In the genomic region with DNA sequence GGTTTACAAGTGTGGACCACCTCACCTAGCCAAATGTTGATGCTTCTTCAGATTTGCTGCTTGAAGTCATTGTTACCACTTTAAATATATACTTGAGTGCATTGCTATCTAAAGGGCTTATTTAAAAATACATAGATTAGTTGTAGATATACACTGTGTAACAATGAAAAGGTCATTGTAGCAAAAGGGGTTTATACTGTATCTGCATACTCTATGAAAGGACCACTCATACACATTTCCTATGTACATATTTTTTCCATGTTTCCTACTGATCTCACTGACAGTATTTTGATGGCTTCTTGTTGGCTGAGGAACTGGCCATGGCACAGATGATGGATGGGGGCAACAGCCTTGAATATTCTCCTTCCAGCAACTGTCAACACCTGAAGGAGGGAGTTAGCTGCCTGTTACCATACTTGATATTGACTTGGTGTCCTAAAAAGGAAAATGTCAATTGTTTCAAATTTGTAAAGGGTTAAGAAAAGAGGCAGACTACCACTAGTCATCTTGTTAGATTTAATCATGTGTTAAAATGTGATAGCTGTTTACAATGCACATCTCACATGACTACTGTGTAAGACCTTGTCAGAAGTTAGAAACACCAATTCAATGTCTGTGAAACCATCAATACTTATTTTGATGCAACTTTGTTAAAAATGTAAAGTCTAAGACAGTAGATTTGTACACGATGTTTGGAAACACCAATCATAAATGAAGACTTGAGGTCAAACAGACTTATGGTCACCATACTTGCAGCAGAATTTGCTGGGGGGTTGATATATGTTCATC, we compare ENCODE assay signal across 13 cellular contexts. TPM values are rescaled to one million over a fixed set of nuclear protein-coding genes. Genes with fewer than 3 reads are reported as not detected.
DNase-seq lines count a peak whose midpoint lies in the region; ATAC-seq and TF ChIP-seq lines count a peak whose summit lies in the region.
"Had no signal": no experiment of that assay in that cellular context is flagged by ENCODE, and none has a peak within 500 bp of the region (broad histone marks: within the 10 kb centered on the region; RNA-seq: fewer than 3 reads in every experiment).

No MANE protein-coding gene starts in this region.

- H3K4me3 ChIP-seq in CD4-positive, CD25-positive, alpha-beta regulatory T cell (ENCODE audit: low read depth, low read length): peak overlapping the region; percentile 39
- no peak overlapping the region for H3K4me3 ChIP-seq in testis
- H3K4me3 ChIP-seq: breast epithelium, prostate gland had no signal

- peaks cover 5% of the 10 kb centered on the region for H3K36me3 ChIP-seq in CD4-positive, CD25-positive, alpha-beta regulatory T cell (ENCODE audit: control insufficient read depth, insufficient read depth, low read length)
- H3K36me3 ChIP-seq in testis (ENCODE audit: low read depth, missing control alignments): no peaks in the 10 kb centered on the region
- H3K36me3 ChIP-seq: breast epithelium, prostate gland had no signal

- H3K9me3 ChIP-seq in CD4-positive, CD25-positive, alpha-beta regulatory T cell (ENCODE audit: control insufficient read depth in 2 of 2, low read length in 2 of 2): no peaks in the 10 kb centered on the region
- no peaks in the 10 kb centered on the region for H3K9me3 ChIP-seq in testis
- H3K9me3 ChIP-seq: breast epithelium, prostate gland had no signal

- WGBS in testis, 2 donors: 61 to 80% methylated on average over 1 of the region's 1 CpG

- TF ChIP-seq POLR2A in testis (IDR thresholded peaks at IDR 0.05): no peak

- peak overlapping the region; percentile 36 to 70 (median 53) for H3K4me3 Mint-ChIP-seq in CD4-positive, CD25-positive, alpha-beta regulatory T cell
- H3K4me3 Mint-ChIP-seq in HFFc6: no peak overlapping the region; the same call in 1 of the 2 replicates
- H3K4me3 Mint-ChIP-seq in activated CD4-positive, alpha-beta memory T cell treated with anti-CD3 and anti-CD28 coated beads, Interleukin-2, amount 10 ng/mL, durations not matched to agents 7 days and 5 days: peak overlapping the region; percentile 68
- peak overlapping the region in 3 of 10 donors; percentile 5 to 36 (median 25) for H3K4me3 Mint-ChIP-seq in naive thymus-derived CD8-positive, alpha-beta T cell

- intact Hi-C loops in testis (cut with DNase I; ENCODE audit: low total_unique reads): no loop called here

- peaks cover 30% of the 10 kb centered on the region for H3K4me1 ChIP-seq in CD4-positive, CD25-positive, alpha-beta regulatory T cell (ENCODE audit: control insufficient read depth, insufficient read depth, low read length, poor library complexity, severe bottlenecking)
- H3K4me1 ChIP-seq in testis: peaks cover 11% of the 10 kb centered on the region
- H3K4me1 ChIP-seq: breast epithelium, prostate gland had no signal

- H3K27ac ChIP-seq in CD4-positive, CD25-positive, alpha-beta regulatory T cell (ENCODE audit: insufficient read depth, low read length, poor library complexity, severe bottlenecking): peak overlapping the region; percentile 72
- peak overlapping the region in 1 of 2 donors; percentile 31 for H3K27ac ChIP-seq in testis
- H3K27ac ChIP-seq: breast epithelium, prostate gland had no signal

- H3K27ac Mint-ChIP-seq in CD4-positive, CD25-positive, alpha-beta regulatory T cell: peak overlapping the region; percentile 52 to 84 (median 59)
- peak overlapping the region; percentile 91 for H3K27ac Mint-ChIP-seq in HFFc6
- H3K27ac Mint-ChIP-seq in activated CD4-positive, alpha-beta memory T cell treated with anti-CD3 and anti-CD28 coated beads, Interleukin-2, amount 10 ng/mL, durations not matched to agents 7 days and 5 days: peak overlapping the region; percentile 95
- H3K27ac Mint-ChIP-seq in naive thymus-derived CD8-positive, alpha-beta T cell: peak overlapping the region in 7 of 10 donors; percentile 2 to 71 (median 11)
- H3K27ac Mint-ChIP-seq: IgD-negative memory B cell had no signal

- no peak for ATAC-seq in CD4-positive, CD25-positive, alpha-beta regulatory T cell (ENCODE audit: low read depth in 2 of 2)
- no peak for ATAC-seq in naive thymus-derived CD8-positive, alpha-beta T cell
- ATAC-seq in activated CD4-positive, CD25-positive, alpha-beta regulatory T cell treated with anti-CD3 and anti-CD28 coated beads, Interleukin-2, amount 50 U/mL, for 24 hours: no peak

- H3K36me3 Mint-ChIP-seq in CD4-positive, CD25-positive, alpha-beta regulatory T cell: peaks cover 21% of the 10 kb centered on the region
- H3K36me3 Mint-ChIP-seq in HFFc6 (ENCODE audit: low read depth): peaks cover 9% of the 10 kb centered on the region
- H3K36me3 Mint-ChIP-seq in activated CD4-positive, alpha-beta memory T cell treated with anti-CD3 and anti-CD28 coated beads, Interleukin-2, amount 10 ng/mL, durations not matched to agents 7 days and 5 days (ENCODE audit: low read depth): peaks cover 33% of the 10 kb centered on the region
- H3K36me3 Mint-ChIP-seq in naive thymus-derived CD8-positive, alpha-beta T cell: peaks cover 0 to 39% (median 5%) of the 10 kb centered on the region in 3 donors

- H3K27me3 Mint-ChIP-seq in CD4-positive, CD25-positive, alpha-beta regulatory T cell: no peaks in the 10 kb centered on the region
- H3K27me3 Mint-ChIP-seq in HFFc6 (ENCODE audit: insufficient read depth): 0 out of 2 replicates have a peak, but pooled peaks cover 2% of the 10 kb centered on the region
- H3K27me3 Mint-ChIP-seq in activated CD4-positive, alpha-beta memory T cell treated with anti-CD3 and anti-CD28 coated beads, Interleukin-2, amount 10 ng/mL, durations not matched to agents 7 days and 5 days: no peaks in the 10 kb centered on the region
- no peaks in the 10 kb centered on the region for H3K27me3 Mint-ChIP-seq in naive thymus-derived CD8-positive, alpha-beta T cell
- H3K27me3 Mint-ChIP-seq: IgD-negative memory B cell had no signal

- H3K4me1 Mint-ChIP-seq in CD4-positive, CD25-positive, alpha-beta regulatory T cell: peaks cover 29 to 61% (median 41%) of the 10 kb centered on the region in 4 donors
- peaks cover 45% of the 10 kb centered on the region for H3K4me1 Mint-ChIP-seq in HFFc6 (ENCODE audit: low read depth)
- peaks cover 65% of the 10 kb centered on the region for H3K4me1 Mint-ChIP-seq in activated CD4-positive, alpha-beta memory T cell treated with anti-CD3 and anti-CD28 coated beads, Interleukin-2, amount 10 ng/mL, durations not matched to agents 7 days and 5 days
- peaks cover 16 to 68% (median 41%) of the 10 kb centered on the region in 4 donors for H3K4me1 Mint-ChIP-seq in naive thymus-derived CD8-positive, alpha-beta T cell

- no peaks in the 10 kb centered on the region for H3K9me3 Mint-ChIP-seq in CD4-positive, CD25-positive, alpha-beta regulatory T cell
- no peaks in the 10 kb centered on the region for H3K9me3 Mint-ChIP-seq in HFFc6
- H3K9me3 Mint-ChIP-seq in activated CD4-positive, alpha-beta memory T cell treated with anti-CD3 and anti-CD28 coated beads, Interleukin-2, amount 10 ng/mL, durations not matched to agents 7 days and 5 days: no peaks in the 10 kb centered on the region
- no peaks in the 10 kb centered on the region for H3K9me3 Mint-ChIP-seq in naive thymus-derived CD8-positive, alpha-beta T cell
- H3K9me3 Mint-ChIP-seq: IgD-negative memory B cell had no signal

- CTCF ChIA-PET in activated CD4-positive, alpha-beta memory T cell treated with anti-CD3 and anti-CD28 coated beads, Interleukin-2, amount 10 ng/mL, durations not matched to agents 7 days and 5 days (lab: Charles Lee): interaction anchor here (1.7 kb wide), 1 partner anchor 32 kb away, joined by 5 read pairs; no protein-coding TSS in a partner anchor

- peak in 1 of 3 donors; percentile 22 for DNase-seq in CD4-positive, CD25-positive, alpha-beta regulatory T cell
- DNase-seq in HFFc6: no peak
- no peak for DNase-seq in activated CD4-positive, alpha-beta memory T cell treated with anti-CD3 and anti-CD28 coated beads, Interleukin-2, amount 10 ng/mL, durations not matched to agents 7 days and 5 days
- DNase-seq in naive thymus-derived CD8-positive, alpha-beta T cell: no peak
- DNase-seq in retina: no peak
- DNase-seq in NCI-H524 treated with DMSO at 0.1 percent for 48 hours (lab: John Stamatoyannopoulos, UW): no peak
- no peak for DNase-seq in testis
- DNase-seq: GOT3; stimulated activated CD4-positive, alpha-beta T cell treated with anti-CD3 and anti-CD28 coated beads, Interleukin-4, amount 100 ng/mL, for 24 hours had no signal

- no peak for TF ChIP-seq CTCF in HFFc6 (IDR thresholded peaks at IDR 0.05)
- no peak for TF ChIP-seq CTCF in testis (IDR thresholded peaks at IDR 0.05)

- POLR2A ChIA-PET in activated CD4-positive, alpha-beta memory T cell treated with anti-CD3 and anti-CD28 coated beads, Interleukin-2, amount 10 ng/mL, durations not matched to agents 7 days and 5 days (lab: Charles Lee): interaction anchor here (0.8 to 11.7 kb wide), 6 partner anchors 9 to 279 kb away, joined by 3 to 171 read pairs (median 4); a partner anchor contains a TSS
- POLR2A ChIA-PET in naive thymus-derived CD8-positive, alpha-beta T cell (lab: Charles Lee): no interaction called here

- H3K27me3 ChIP-seq in CD4-positive, CD25-positive, alpha-beta regulatory T cell (ENCODE audit: control insufficient read depth, insufficient read depth, low read length): no peaks in the 10 kb centered on the region
- no peaks in the 10 kb centered on the region for H3K27me3 ChIP-seq in testis
- H3K27me3 ChIP-seq: breast epithelium had no signal

RNA-seq across cellular contexts. Expression of a gene that starts 33.5 kb away (rescaled TPM):
- 40.8 TPM for total RNA-seq in CD4-positive, CD25-positive, alpha-beta regulatory T cell
- polyA plus RNA-seq in CD4-positive, CD25-positive, alpha-beta regulatory T cell: 100 to 1,000 TPM in 3 of 4 donors, 10 to 100 TPM in 1; 94.0 to 132 (median 115) TPM
- 100 to 1,000 TPM; 133 to 144 (median 136) TPM for total RNA-seq in HFFc6 (2021; fragmentation: NEBNext Ultra II Directional; extraction: Animal tissue kit (Norgen Biotek cat#: 25700))
- total RNA-seq in activated CD4-positive, alpha-beta memory T cell treated with anti-CD3 and anti-CD28 coated beads, Interleukin-2, amount 10 ng/mL, durations not matched to agents 7 days and 5 days: 100 to 1,000 TPM; 116 to 117 TPM
- 10 to 100 TPM; 62.6 to 72.0 TPM for total RNA-seq in naive thymus-derived CD8-positive, alpha-beta T cell
- 10 to 100 TPM; 64.0 to 80.5 (median 66.6) TPM for polyA plus RNA-seq in naive thymus-derived CD8-positive, alpha-beta T cell
- 100 to 1,000 TPM in 1 of 2 donors, 10 to 100 TPM in 1; 96.8 to 112 TPM for total RNA-seq in testis
- 74.8 TPM for polyA plus RNA-seq in testis (ENCODE audit: insufficient read depth, low read depth, low replicate concordance)

Comparison
In these comparisons a context has a peak if more than half of its experiments do, and no peak if none do; other contexts are left out.
1. H3K27ac Mint-ChIP-seq: peak in every context shown above with its lines; median percentile 95 in activated CD4-positive, alpha-beta memory T cell treated with anti-CD3 and anti-CD28 coated beads, Interleukin-2, amount 10 ng/mL, durations not matched to agents 7 days and 5 days; 91 in HFFc6; 59 in CD4-positive, CD25-positive, alpha-beta regulatory T cell; 11 in naive thymus-derived CD8-positive, alpha-beta T cell.